1 cellular context compared by ENCODE assay signal in the genomic region with DNA sequence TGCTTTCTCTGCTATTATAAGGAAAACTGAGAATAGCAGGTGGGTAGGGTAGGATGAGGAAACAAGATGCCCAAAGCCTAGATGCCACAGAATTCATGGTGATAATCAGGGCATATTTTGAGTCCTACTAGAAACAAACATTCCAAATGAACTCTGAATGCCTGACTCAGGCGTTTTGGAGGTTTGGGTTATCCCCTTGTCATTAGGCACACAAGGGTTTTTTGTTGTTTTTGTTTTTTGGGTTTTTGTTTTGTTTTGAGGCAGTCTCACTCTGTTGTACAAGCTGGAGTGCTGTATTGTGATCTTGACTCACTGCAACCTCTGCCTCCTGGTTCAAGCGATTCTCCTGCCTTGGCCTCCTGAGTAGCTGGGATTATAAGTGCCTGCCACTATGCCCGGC.
TF ChIP-seq lines count a peak whose summit lies in the region.

No MANE protein-coding gene starts in this region.

TF ChIP-seq in K562, 482 proteins besides CTCF, POLR2A, EP300 and RAD21:
- TF ChIP-seq ZNF586 (CRISPR knock-in tag; conservative IDR thresholded peaks at IDR 0.05) (no peak), LCOR (CRISPR knock-in tag; IDR thresholded peaks at IDR 0.05) (0 out of 2 replicates have a peak, but pooled peaks have one; percentile 26), POLR2AphosphoS2 (IDR thresholded peaks at IDR 0.05; ENCODE audit: low read length) (0 out of 2 replicates have a peak, but pooled peaks have one; percentile 13), POLR2AphosphoS5 (IDR thresholded peaks at IDR 0.05; ENCODE audit: control insufficient read depth, insufficient read depth, low read depth, low read length) (peak; percentile 41; the same call in 1 of the 2 replicates), NR1H2 (CRISPR knock-in tag; IDR thresholded peaks at IDR 0.05) (no peak), ZNF316 (IDR thresholded peaks at IDR 0.05) (peak; percentile 61), ZNF436 (CRISPR knock-in tag; IDR thresholded peaks at IDR 0.05) (no peak), SUPT5H (IDR thresholded peaks at IDR 0.05) (peak; percentile 59; the same call in 1 of the 2 replicates), POLR2B (IDR thresholded peaks at IDR 0.05; ENCODE audit: low read depth, partially characterized antibody) (peak; percentile 49), C11orf30 (IDR thresholded peaks at IDR 0.05; ENCODE audit: low read depth) (peak; percentile 52)
